Comparison of ENCODE assay signal across 28 cellular contexts in the genomic region with DNA sequence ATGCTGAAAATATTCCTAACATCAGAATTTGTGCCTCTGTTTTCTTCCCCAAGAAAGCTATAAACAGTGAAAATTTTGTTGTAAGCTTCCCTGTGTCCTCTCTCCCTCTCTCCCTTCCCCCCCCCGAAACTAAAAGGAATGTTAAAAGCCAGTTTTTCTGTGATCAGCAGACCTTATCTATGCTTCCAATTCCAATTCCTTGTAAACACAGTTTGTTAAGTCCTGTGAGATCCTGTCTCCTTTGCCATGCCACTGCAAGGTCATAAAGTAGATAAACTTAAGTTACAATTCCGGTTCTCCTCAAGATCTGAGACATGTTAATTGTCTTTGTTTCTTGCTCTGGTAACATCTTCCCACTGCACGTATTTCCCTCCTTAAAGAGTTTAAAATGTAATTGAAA.
"Had no signal": no experiment of that assay in that cellular context is flagged by ENCODE, and none has a peak within 500 bp of the region (broad histone marks: within the 10 kb centered on the region; RNA-seq: fewer than 3 reads in every experiment).

No MANE protein-coding gene starts in this region.

- H3K4me3 ChIP-seq: colonic mucosa, esophagus muscularis mucosa, gastroesophageal sphincter, heart left ventricle, lung, psoas muscle, sigmoid colon, spleen, thoracic aorta, transverse colon, vagina had no signal

- DNase-seq: colonic mucosa; effector CD8-positive, alpha-beta T cell; endodermal cell; foreskin keratinocyte; heart left ventricle; hippocampal formation; kidney glomerular epithelial cell; left colon; left ventricle myocardium superior; naive B cell; nucleus accumbens; psoas muscle; right cardiac atrium; sigmoid colon; spleen; stimulated activated CD4-positive, alpha-beta T cell treated with anti-CD3 and anti-CD28 coated beads, Interleukin-4, amount 100 ng/mL, for 4 hours; transverse colon had no signal

- H3K27ac Mint-ChIP-seq: dendritic cell treated with granulocyte-macrophage colony-stimulating factor and Interleukin-4, amounts not matched to agents 40 ng/mL and 50 ng/mL, for 4 days; endodermal cell; memory B cell; natural killer cell treated with Interleukin-12 subunit alpha and Interleukin-12 subunit beta and Interleukin-15 and Interleukin-18, amount 100 ng/mL, for 72 hours; stimulated activated memory B cell treated with anti-CD40 and anti-IgM and Interleukin-4, amounts not matched to agents 10 μg/mL and 1 μg/mL and 100 μg/mL, for 72 hours; stimulated activated naive CD8-positive, alpha-beta T cell treated with anti-CD3 and anti-CD28 coated beads, Interleukin-15, Interleukin-2, amounts not matched to agents 100 ng/mL and 50 ng/mL, for 24 hours had no signal

- H3K4me1 Mint-ChIP-seq: central memory CD8-positive, alpha-beta T cell; memory B cell; naive B cell; stimulated activated memory B cell treated with anti-CD40 and anti-IgM and Interleukin-4, amounts not matched to agents 10 μg/mL and 1 μg/mL and 100 μg/mL, for 72 hours had no signal

- H3K27me3 ChIP-seq: colonic mucosa, esophagus muscularis mucosa, foreskin keratinocyte, gastroesophageal sphincter, heart left ventricle, sigmoid colon, spleen, transverse colon, vagina had no signal

- H3K27me3 Mint-ChIP-seq: dendritic cell treated with granulocyte-macrophage colony-stimulating factor and Interleukin-4, amounts not matched to agents 40 ng/mL and 50 ng/mL, for 4 days; memory B cell had no signal

- H3K36me3 ChIP-seq: colonic mucosa, esophagus muscularis mucosa, gastroesophageal sphincter, heart left ventricle, sigmoid colon, spleen, thoracic aorta, transverse colon, vagina had no signal

- H3K4me1 ChIP-seq: colonic mucosa, esophagus muscularis mucosa, foreskin keratinocyte, gastroesophageal sphincter, heart left ventricle, psoas muscle, sigmoid colon, spleen, transverse colon, vagina had no signal

- H3K36me3 Mint-ChIP-seq: memory B cell; naive B cell; natural killer cell treated with Interleukin-12 subunit alpha and Interleukin-12 subunit beta and Interleukin-15 and Interleukin-18, amount 100 ng/mL, for 72 hours; stimulated activated memory B cell treated with anti-CD40 and anti-IgM and Interleukin-4, amounts not matched to agents 10 μg/mL and 1 μg/mL and 100 μg/mL, for 72 hours had no signal

- H3K9me3 Mint-ChIP-seq: central memory CD8-positive, alpha-beta T cell had no signal

- H3K27ac ChIP-seq: colonic mucosa, esophagus muscularis mucosa, foreskin keratinocyte, gastroesophageal sphincter, heart left ventricle, psoas muscle, sigmoid colon, spleen, thoracic aorta, transverse colon, vagina had no signal

- H3K9me3 ChIP-seq: colonic mucosa, gastroesophageal sphincter, psoas muscle, sigmoid colon, thoracic aorta, transverse colon, vagina had no signal

- H3K4me3 Mint-ChIP-seq: central memory CD8-positive, alpha-beta T cell; dendritic cell treated with granulocyte-macrophage colony-stimulating factor and Interleukin-4, amounts not matched to agents 40 ng/mL and 50 ng/mL, for 4 days; endodermal cell; memory B cell; natural killer cell treated with Interleukin-12 subunit alpha and Interleukin-12 subunit beta and Interleukin-15 and Interleukin-18, amount 100 ng/mL, for 72 hours; stimulated activated memory B cell treated with anti-CD40 and anti-IgM and Interleukin-4, amounts not matched to agents 10 μg/mL and 1 μg/mL and 100 μg/mL, for 72 hours; stimulated activated naive CD8-positive, alpha-beta T cell treated with anti-CD3 and anti-CD28 coated beads, Interleukin-15, Interleukin-2, amounts not matched to agents 100 ng/mL and 50 ng/mL, for 24 hours had no signal
